Comparison of ENCODE assay signal across 24 cellular contexts in the genomic region with DNA sequence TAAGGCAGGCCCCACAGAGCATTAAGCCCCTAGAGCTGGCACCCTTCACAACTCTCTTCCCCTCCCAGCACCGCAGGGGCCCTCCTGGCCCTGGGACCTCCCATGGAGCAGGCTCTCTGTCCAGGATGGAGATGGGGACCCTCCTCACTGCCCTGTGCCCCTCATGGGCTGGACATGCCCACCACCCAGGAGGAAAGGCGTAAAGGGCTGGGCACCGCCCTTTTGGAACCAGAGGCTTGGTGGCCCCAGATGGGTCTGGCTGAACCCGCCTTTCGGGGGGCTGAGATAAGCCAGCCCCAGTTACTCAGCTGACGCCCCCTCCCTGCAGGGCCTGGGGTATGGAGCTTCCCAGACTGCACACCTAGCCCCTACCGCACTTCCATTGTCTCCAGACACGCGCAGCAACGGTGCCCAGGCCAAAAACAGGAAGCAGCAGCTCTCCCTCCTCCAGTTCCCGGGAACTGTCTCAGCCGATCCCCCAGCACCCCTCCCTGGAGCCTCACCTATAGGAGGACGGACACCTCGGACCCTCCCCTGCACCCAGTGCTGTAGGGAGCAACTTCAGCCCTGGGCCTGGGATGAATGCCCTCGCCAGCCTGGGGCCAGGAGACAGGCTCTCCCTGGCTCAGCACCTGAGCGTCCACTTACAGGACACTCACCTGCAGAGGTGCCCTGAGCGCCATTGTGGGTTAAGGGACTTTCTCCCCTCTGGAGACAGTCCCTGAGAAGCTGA. TPM values are rescaled to one million over a fixed set of nuclear protein-coding genes. Genes with fewer than 3 reads are reported as not detected.
DNase-seq lines count a peak whose midpoint lies in the region; ATAC-seq and TF ChIP-seq lines count a peak whose summit lies in the region.
"Had no signal": no experiment of that assay in that cellular context is flagged by ENCODE, and none has a peak within 500 bp of the region (broad histone marks: within the 10 kb centered on the region; RNA-seq: fewer than 3 reads in every experiment).

No MANE protein-coding gene starts in this region.

- TF ChIP-seq CTCF in breast epithelium (IDR thresholded peaks at IDR 0.05), result no peak
- no peak for TF ChIP-seq CTCF in MCF 10A (IDR thresholded peaks at IDR 0.05; ENCODE audit: unreplicated experiment)
- no peak for TF ChIP-seq CTCF in mesothelial cell of epicardium (IDR thresholded peaks at IDR 0.05; ENCODE audit: unreplicated experiment)
- TF ChIP-seq CTCF in thoracic aorta (IDR thresholded peaks at IDR 0.05), result no peak

- H3K9me3 Mint-ChIP-seq in MCF 10A (ENCODE audit: unreplicated experiment) (no peaks in the 10 kb centered on the region), mesothelial cell of epicardium (no peaks in the 10 kb centered on the region)
- H3K9me3 Mint-ChIP-seq in T-helper 2 cell treated with Interferon-gamma antibody and Interleukin-4, amounts not matched to agents 5 μg/mL and 100 μg/mL, for 36 hours, result no peaks in the 10 kb centered on the region
- H3K9me3 Mint-ChIP-seq in natural killer cell treated with Interleukin-12 subunit alpha and Interleukin-12 subunit beta and Interleukin-15 and Interleukin-18, amount 100 ng/mL, for 72 hours, result no peaks in the 10 kb centered on the region
- H3K9me3 Mint-ChIP-seq: activated CD4-positive, alpha-beta memory T cell treated with anti-CD3 and anti-CD28 coated beads for 36 hours; naive B cell had no signal

- H3K27ac ChIP-seq in breast epithelium (peak overlapping the region; percentile 70 to 80), thoracic aorta (peak overlapping the region; percentile 86 to 91)
- H3K27ac ChIP-seq: SJCRH30, vagina had no signal

- H3K4me3 Mint-ChIP-seq in MCF 10A (ENCODE audit: unreplicated experiment), result no peak overlapping the region
- no peak overlapping the region for H3K4me3 Mint-ChIP-seq in mesothelial cell of epicardium
- no peak overlapping the region for H3K4me3 Mint-ChIP-seq in T-helper 2 cell treated with Interferon-gamma antibody and Interleukin-4, amounts not matched to agents 5 μg/mL and 100 μg/mL, for 36 hours
- H3K4me3 Mint-ChIP-seq in natural killer cell treated with Interleukin-12 subunit alpha and Interleukin-12 subunit beta and Interleukin-15 and Interleukin-18, amount 100 ng/mL, for 72 hours, result no peak overlapping the region
- H3K4me3 Mint-ChIP-seq: activated CD4-positive, alpha-beta memory T cell treated with anti-CD3 and anti-CD28 coated beads for 36 hours had no signal

- H3K4me1 Mint-ChIP-seq in MCF 10A (ENCODE audit: insufficient read depth, unreplicated experiment) (peaks cover 6% of the 10 kb centered on the region), mesothelial cell of epicardium (peaks cover 3% of the 10 kb centered on the region)
- H3K4me1 Mint-ChIP-seq in T-helper 2 cell treated with Interferon-gamma antibody and Interleukin-4, amounts not matched to agents 5 μg/mL and 100 μg/mL, for 36 hours (ENCODE audit: low read depth), result no peaks in the 10 kb centered on the region
- no peaks in the 10 kb centered on the region for H3K4me1 Mint-ChIP-seq in natural killer cell treated with Interleukin-12 subunit alpha and Interleukin-12 subunit beta and Interleukin-15 and Interleukin-18, amount 100 ng/mL, for 72 hours (ENCODE audit: low read depth in 2 of 2)

- H3K27me3 ChIP-seq in breast epithelium (no peaks in the 10 kb centered on the region), thoracic aorta (replicated peaks; ENCODE audit: insufficient read depth) (no peaks in the 10 kb centered on the region)
- H3K27me3 ChIP-seq: dorsolateral prefrontal cortex, SJCRH30, vagina had no signal

- peaks cover 13 to 30% of the 10 kb centered on the region in 2 donors for H3K4me1 ChIP-seq in breast epithelium
- H3K4me1 ChIP-seq in thoracic aorta (ENCODE audit: control insufficient read depth in 1 of 2, low read depth in 2 of 2), result peaks cover 49 to 89% of the 10 kb centered on the region in 2 donors
- H3K4me1 ChIP-seq: SJCRH30 had no signal

- H3K27ac Mint-ChIP-seq in MCF 10A (ENCODE audit: low read depth, unreplicated experiment) (no peak overlapping the region), mesothelial cell of epicardium (peak overlapping the region; percentile 25)
- H3K27ac Mint-ChIP-seq in T-helper 2 cell treated with Interferon-gamma antibody and Interleukin-4, amounts not matched to agents 5 μg/mL and 100 μg/mL, for 36 hours, result no peak overlapping the region
- H3K27ac Mint-ChIP-seq in natural killer cell treated with Interleukin-12 subunit alpha and Interleukin-12 subunit beta and Interleukin-15 and Interleukin-18, amount 100 ng/mL, for 72 hours, result no peak overlapping the region
- H3K27ac Mint-ChIP-seq: activated CD4-positive, alpha-beta memory T cell treated with anti-CD3 and anti-CD28 coated beads for 36 hours had no signal

- no peak for TF ChIP-seq POLR2A in breast epithelium (IDR thresholded peaks at IDR 0.05)

- no peaks in the 10 kb centered on the region for H3K36me3 ChIP-seq in breast epithelium
- H3K36me3 ChIP-seq in thoracic aorta, result no peaks in the 10 kb centered on the region
- H3K36me3 ChIP-seq: SJCRH30 had no signal

- DNase-seq in breast epithelium (ENCODE audit: low spot score in 2 of 2) (no peak), MCF 10A (ENCODE audit: unreplicated experiment) (no peak), dermis blood vessel endothelial cell (peak; percentile 28), mesothelial cell of epicardium (ENCODE audit: low spot score in 2 of 2, unreplicated experiment in 2 of 2) (no peak), thoracic aorta (ENCODE audit: low spot score) (no peak), GDM1 (lab: John Stamatoyannopoulos, UW) (no peak)
- no peak for DNase-seq in T-helper 2 cell treated with Interferon-gamma antibody and Interleukin-4, amounts not matched to agents 5 μg/mL and 100 μg/mL, for 36 hours (ENCODE audit: low spot score)
- no peak for DNase-seq in natural killer cell treated with Interleukin-12 subunit alpha and Interleukin-12 subunit beta and Interleukin-15 and Interleukin-18, amount 100 ng/mL, for 72 hours (ENCODE audit: low spot score)
- DNase-seq: activated CD4-positive, alpha-beta memory T cell treated with anti-CD3 and anti-CD28 coated beads for 36 hours; activated gamma-delta T cell; COR-L47; DMS79 treated with DMSO at 0.1 percent for 48 hours; KBM-7; kidney glomerular epithelial cell; mesenchymal stem cell; naive B cell; NCI-H1417 treated with DMSO at 0.1 percent for 48 hours; NCI-H510A; SJCRH30 had no signal

- no peak overlapping the region for H3K4me3 ChIP-seq in breast epithelium
- no peak overlapping the region for H3K4me3 ChIP-seq in thoracic aorta
- H3K4me3 ChIP-seq: A549, dorsolateral prefrontal cortex, SJCRH30, skin epidermis, vagina had no signal

- no peak for ATAC-seq in thoracic aorta (ENCODE audit: insufficient number of reproducible peaks, low FRiP score, low read depth)
- no peak for ATAC-seq in natural killer cell treated with Interleukin-12 subunit alpha and Interleukin-12 subunit beta and Interleukin-15 and Interleukin-18, amount 100 ng/mL, for 72 hours
- ATAC-seq: activated CD4-positive, CD25-positive, alpha-beta regulatory T cell treated with anti-CD3 and anti-CD28 coated beads, Interleukin-2, amount 50 U/mL, for 24 hours had no signal

- H3K36me3 Mint-ChIP-seq in MCF 10A (ENCODE audit: insufficient read depth, unreplicated experiment) (no peaks in the 10 kb centered on the region), mesothelial cell of epicardium (no peaks in the 10 kb centered on the region)
- peaks cover 5% of the 10 kb centered on the region for H3K36me3 Mint-ChIP-seq in T-helper 2 cell treated with Interferon-gamma antibody and Interleukin-4, amounts not matched to agents 5 μg/mL and 100 μg/mL, for 36 hours (ENCODE audit: low read depth)
- no peaks in the 10 kb centered on the region for H3K36me3 Mint-ChIP-seq in natural killer cell treated with Interleukin-12 subunit alpha and Interleukin-12 subunit beta and Interleukin-15 and Interleukin-18, amount 100 ng/mL, for 72 hours
- H3K36me3 Mint-ChIP-seq: naive B cell had no signal

- H3K27me3 Mint-ChIP-seq in MCF 10A (ENCODE audit: insufficient read depth, unreplicated experiment), result no peaks in the 10 kb centered on the region
- no peaks in the 10 kb centered on the region for H3K27me3 Mint-ChIP-seq in mesothelial cell of epicardium (ENCODE audit: low read depth)
- H3K27me3 Mint-ChIP-seq in T-helper 2 cell treated with Interferon-gamma antibody and Interleukin-4, amounts not matched to agents 5 μg/mL and 100 μg/mL, for 36 hours (ENCODE audit: low read depth), result no peaks in the 10 kb centered on the region
- H3K27me3 Mint-ChIP-seq in natural killer cell treated with Interleukin-12 subunit alpha and Interleukin-12 subunit beta and Interleukin-15 and Interleukin-18, amount 100 ng/mL, for 72 hours, result no peaks in the 10 kb centered on the region
- H3K27me3 Mint-ChIP-seq: activated CD4-positive, alpha-beta memory T cell treated with anti-CD3 and anti-CD28 coated beads for 36 hours; naive B cell had no signal

- no TSS peak for BruUV-seq in MCF 10A (replicated peaks; lab: Mats Ljungman, UMichigan)

- H3K9me3 ChIP-seq in breast epithelium (no peaks in the 10 kb centered on the region), thoracic aorta (no peaks in the 10 kb centered on the region)
- H3K9me3 ChIP-seq: A549, SJCRH30, vagina had no signal

- CTCF ChIA-PET in MCF 10A (lab: Yijun Ruan, JAX), result interaction anchor here (0.6 to 3.4 kb wide), 3 partner anchors 11 to 299 kb away, joined by 4 to 23 read pairs (median 4); no protein-coding TSS in a partner anchor

- intact Hi-C loops in breast epithelium (cut with DNase I; ENCODE audit: low total_unique reads) (no loop called here), MCF 10A (cut with micrococcal nuclease) (loop anchor here (5.0 kb wide), 1 partner anchor 192 kb away; no protein-coding TSS in a partner anchor)

- POLR2A ChIA-PET in MCF 10A (lab: Yijun Ruan, JAX), result interaction anchor here (1.1 kb wide), 1 partner anchor 14 kb away, joined by 4 read pairs; no protein-coding TSS in a partner anchor

RNA-seq across cellular contexts. Expression of a gene that starts 1.6 kb away (rescaled TPM):
- total RNA-seq in breast epithelium, result 1 to 10 TPM in 2 of 3 donors, under 1 TPM in 1; 0.80 to 7.9 (median 5.6) TPM
- 13.3 and 32.8 TPM in 2 replicates for total RNA-seq in MCF 10A (2022)
- total RNA-seq in dermis blood vessel endothelial cell, result 0.34 and 0.60 TPM in 2 replicates
- 0.91 to 1.4 TPM (median 1.2 TPM) in 3 replicates for total RNA-seq in mesothelial cell of epicardium
- total RNA-seq in thoracic aorta, result 10 to 100 TPM; 16.8 to 43.2 TPM
- total RNA-seq in natural killer cell treated with Interleukin-12 subunit alpha and Interleukin-12 subunit beta and Interleukin-15 and Interleukin-18, amount 100 ng/mL, for 72 hours, result 1 to 10 TPM; 2.4 to 2.7 TPM
- total RNA-seq: SJCRH30 had no signal
